Comparison of ENCODE assay signal across 8 cellular contexts in the genomic region with DNA sequence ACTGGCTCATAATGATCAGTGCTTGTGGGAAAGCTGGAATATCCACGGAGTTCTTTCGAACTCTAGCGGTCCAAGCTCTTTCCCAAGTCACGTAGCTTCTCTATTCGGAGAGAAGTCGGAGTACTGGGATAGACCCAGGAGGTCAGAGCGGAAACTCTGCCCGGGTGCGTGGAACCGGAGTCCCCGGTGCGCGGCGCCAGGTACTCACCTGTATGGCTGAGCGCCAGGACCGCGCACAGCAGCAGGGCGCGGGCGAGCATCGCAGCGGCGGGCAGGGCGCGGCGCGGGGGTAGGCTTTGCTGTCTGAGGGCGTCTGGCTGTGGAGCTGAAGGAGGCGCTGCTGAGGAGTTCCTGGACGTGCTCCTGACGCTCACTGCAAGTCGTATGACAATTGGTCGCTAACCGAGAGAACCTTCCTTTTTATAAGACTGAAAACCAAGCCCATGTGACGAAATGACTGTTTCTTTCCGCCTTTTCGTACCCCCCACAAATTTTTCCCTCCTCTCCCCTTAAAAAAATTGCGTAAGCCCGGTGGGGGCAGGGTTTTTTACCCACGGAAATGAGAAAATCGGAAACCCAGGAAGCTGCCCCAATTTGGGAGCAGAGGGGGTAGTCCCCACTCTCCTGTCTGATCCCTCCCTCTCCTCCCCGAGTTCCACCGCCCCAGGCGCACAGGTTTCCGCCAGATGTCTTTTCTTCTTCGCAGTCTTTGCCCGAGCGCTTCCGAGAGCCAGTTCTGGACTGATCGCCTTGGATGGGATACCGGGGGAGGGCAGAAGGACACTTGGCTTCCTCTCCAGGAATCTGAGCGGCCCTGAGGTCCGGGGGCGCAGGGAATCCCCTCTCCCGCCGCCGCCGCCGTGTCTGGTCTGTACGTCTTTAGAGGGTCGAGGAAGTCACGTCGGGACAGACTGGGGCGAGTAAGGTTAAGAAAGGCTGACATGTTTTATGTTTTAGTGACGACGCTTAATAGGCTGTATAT. TPM values are rescaled to one million over a fixed set of nuclear protein-coding genes. Genes with fewer than 3 reads are reported as not detected.
DNase-seq lines count a peak whose midpoint lies in the region; ATAC-seq and TF ChIP-seq lines count a peak whose summit lies in the region.

A gene (minus strand): TSS at position 393 of the 982 bp plus-strand sequence. CDS start 133 bp downstream, at position 260.

- CTCF ChIA-PET in A673 (lab: Charles Lee), result interaction anchor here (0.5 to 2.0 kb wide), 4 partner anchors 13 to 305 kb away, joined by 3 to 7 read pairs (median 3); a partner anchor contains a TSS
- CTCF ChIA-PET in activated CD8-positive, alpha-beta T cell treated with anti-CD3 and anti-CD28 coated beads for 36 hours (lab: Charles Lee), result interaction anchor here (0.8 to 2.0 kb wide), 5 partner anchors 17 to 198 kb away, joined by 3 to 5 read pairs (median 4); no protein-coding TSS in a partner anchor

- H3K4me1 Mint-ChIP-seq in activated CD8-positive, alpha-beta T cell treated with anti-CD3 and anti-CD28 coated beads for 36 hours (ENCODE audit: low read depth), result peaks cover 15% of the 10 kb centered on the region
- peaks cover 13% of the 10 kb centered on the region for H3K4me1 Mint-ChIP-seq in stimulated activated memory B cell treated with anti-CD40 and anti-IgM and Interleukin-4, amounts not matched to agents 10 μg/mL and 1 μg/mL and 100 μg/mL, for 72 hours

- no peaks in the 10 kb centered on the region for H3K9me3 Mint-ChIP-seq in activated CD8-positive, alpha-beta T cell treated with anti-CD3 and anti-CD28 coated beads for 36 hours
- no peaks in the 10 kb centered on the region for H3K9me3 Mint-ChIP-seq in stimulated activated memory B cell treated with anti-CD40 and anti-IgM and Interleukin-4, amounts not matched to agents 10 μg/mL and 1 μg/mL and 100 μg/mL, for 72 hours

- H3K27ac Mint-ChIP-seq in activated CD8-positive, alpha-beta T cell treated with anti-CD3 and anti-CD28 coated beads for 36 hours, result peak within 1 kb of the TSS; percentile 30
- no peak within 1 kb of the TSS for H3K27ac Mint-ChIP-seq in stimulated activated memory B cell treated with anti-CD40 and anti-IgM and Interleukin-4, amounts not matched to agents 10 μg/mL and 1 μg/mL and 100 μg/mL, for 72 hours

- peak within 1 kb of the TSS; percentile 75 for H3K4me3 Mint-ChIP-seq in activated CD8-positive, alpha-beta T cell treated with anti-CD3 and anti-CD28 coated beads for 36 hours
- peak within 1 kb of the TSS; percentile 59 for H3K4me3 Mint-ChIP-seq in stimulated activated memory B cell treated with anti-CD40 and anti-IgM and Interleukin-4, amounts not matched to agents 10 μg/mL and 1 μg/mL and 100 μg/mL, for 72 hours

- DNase-seq in A673 (ENCODE audit: low spot score) (peak; percentile 96), NCI-H446 (lab: John Stamatoyannopoulos, UW) (peak; percentile 62 to 83)
- peak; percentile 65 for DNase-seq in activated CD8-positive, alpha-beta T cell treated with anti-CD3 and anti-CD28 coated beads for 36 hours

- ATAC-seq in GM18519 (IDR thresholded peaks at IDR 0.05; ENCODE audit: low FRiP score, unreplicated experiment), result peak; percentile 94
- peak; percentile 92 for ATAC-seq in HG03025 (IDR thresholded peaks at IDR 0.05; ENCODE audit: low FRiP score, unreplicated experiment)
- peak; percentile 97 for ATAC-seq in activated CD8-positive, alpha-beta T cell treated with anti-CD3 and anti-CD28 coated beads for 36 hours
- ATAC-seq in esophagus mucosa, result peak; percentile 100
- ATAC-seq in stimulated activated memory B cell treated with anti-CD40 and anti-IgM and Interleukin-4, amounts not matched to agents 10 μg/mL and 1 μg/mL and 100 μg/mL, for 72 hours, result peak; percentile 70

- peaks cover 55% of the 10 kb centered on the region for H3K27me3 Mint-ChIP-seq in activated CD8-positive, alpha-beta T cell treated with anti-CD3 and anti-CD28 coated beads for 36 hours
- H3K27me3 Mint-ChIP-seq in stimulated activated memory B cell treated with anti-CD40 and anti-IgM and Interleukin-4, amounts not matched to agents 10 μg/mL and 1 μg/mL and 100 μg/mL, for 72 hours, result peaks cover 64% of the 10 kb centered on the region

- intact Hi-C loops in A673 (cut with micrococcal nuclease; ENCODE audit: unreplicated experiment), result loop anchor here (2.0 to 5.0 kb wide), 4 partner anchors 73 to 307 kb away; no protein-coding TSS in a partner anchor
- intact Hi-C loops in activated CD8-positive, alpha-beta T cell treated with anti-CD3 and anti-CD28 coated beads for 36 hours (cut with micrococcal nuclease), result loop anchor here (5.0 kb wide), 1 partner anchor 198 kb away; no protein-coding TSS in a partner anchor

- TF ChIP-seq CTCF in A673 (conservative IDR thresholded peaks at IDR 0.05; ENCODE audit: low read depth, low read length), result peak; percentile 78
- no peak for TF ChIP-seq CTCF in activated CD8-positive, alpha-beta T cell treated with anti-CD3 and anti-CD28 coated beads for 36 hours (IDR thresholded peaks at IDR 0.05)

- H3K27me3 ChIP-seq in A673 (replicated peaks; ENCODE audit: insufficient read depth, low read depth, low read length, poor library complexity) (no peaks in the 10 kb centered on the region), mononuclear cell (ENCODE audit: insufficient read depth, low read length) (peaks cover 14% of the 10 kb centered on the region)

- POLR2A ChIA-PET in A673 (lab: Charles Lee; ENCODE audit: low non-redundant PET), result interaction anchor here (1.0 kb wide), 1 partner anchor 306 kb away, joined by 6 read pairs; no protein-coding TSS in a partner anchor
- POLR2A ChIA-PET in activated CD8-positive, alpha-beta T cell treated with anti-CD3 and anti-CD28 coated beads for 36 hours (lab: Charles Lee), result no interaction called here

- peaks cover 3% of the 10 kb centered on the region for H3K36me3 ChIP-seq in A673 (ENCODE audit: insufficient read depth, low read length, poor library complexity, severe bottlenecking)

- H3K9me3 ChIP-seq in A673 (ENCODE audit: low read depth, low read length, poor library complexity, severe bottlenecking) (no peaks in the 10 kb centered on the region), mononuclear cell (ENCODE audit: low read depth, low read length) (no peaks in the 10 kb centered on the region)

- H3K4me1 ChIP-seq in A673 (ENCODE audit: insufficient read depth, low read length, poor library complexity, severe bottlenecking) (peaks cover 21% of the 10 kb centered on the region), mononuclear cell (ENCODE audit: insufficient read depth, low read length) (peaks cover 13% of the 10 kb centered on the region)

- H3K36me3 Mint-ChIP-seq in activated CD8-positive, alpha-beta T cell treated with anti-CD3 and anti-CD28 coated beads for 36 hours (ENCODE audit: low read depth), result no peaks in the 10 kb centered on the region
- no peaks in the 10 kb centered on the region for H3K36me3 Mint-ChIP-seq in stimulated activated memory B cell treated with anti-CD40 and anti-IgM and Interleukin-4, amounts not matched to agents 10 μg/mL and 1 μg/mL and 100 μg/mL, for 72 hours

- BruUV-seq in A673 (replicated peaks; lab: Mats Ljungman, UMichigan), result TSS peak; percentile 42

- H3K4me3 ChIP-seq in A673 (ENCODE audit: low read depth, low read length, poor library complexity, severe bottlenecking) (peak within 1 kb of the TSS; percentile 81), mononuclear cell (ENCODE audit: low read length) (peak within 1 kb of the TSS; percentile 64)

- peak within 1 kb of the TSS; percentile 92 for H3K27ac ChIP-seq in A673 (ENCODE audit: low read depth, low read length, poor library complexity, severe bottlenecking)

RNA-seq across cellular contexts. Expression of the gene that starts here (rescaled TPM):
- total RNA-seq in A673 (2021) (4.3 and 5.8 TPM in 2 replicates), esophagus mucosa (0.80 TPM), mononuclear cell (446 TPM)
- under 1 TPM in 1 of 2 experiments, not detected in 1; 0.09 TPM for total RNA-seq in activated CD8-positive, alpha-beta T cell treated with anti-CD3 and anti-CD28 coated beads for 36 hours

Comparison
In these comparisons a context has a peak if more than half of its experiments do, and no peak if none do; other contexts are left out.
1. Peak in every context shown above with its lines: DNase-seq, ATAC-seq, H3K4me3 ChIP-seq and H3K27ac ChIP-seq.
2. RNA of the gene that starts here (total RNA-seq): 446 TPM in mononuclear cell (single experiment); 4.3 to 5.8 TPM in A673, 0.80 TPM in esophagus mucosa (single experiment) and 0.09 TPM in activated CD8-positive, alpha-beta T cell treated with anti-CD3 and anti-CD28 coated beads for 36 hours; every median in the first group is over 10 times any median in the second.
3. Peak in DNase-seq and ATAC-seq in activated CD8-positive, alpha-beta T cell treated with anti-CD3 and anti-CD28 coated beads for 36 hours; RNA of the gene not detected or under 1 TPM.
4. Peak in ATAC-seq in esophagus mucosa; RNA of the gene not detected or under 1 TPM.